Comparison of ENCODE assay signal across 8 cellular contexts in the genomic region with DNA sequence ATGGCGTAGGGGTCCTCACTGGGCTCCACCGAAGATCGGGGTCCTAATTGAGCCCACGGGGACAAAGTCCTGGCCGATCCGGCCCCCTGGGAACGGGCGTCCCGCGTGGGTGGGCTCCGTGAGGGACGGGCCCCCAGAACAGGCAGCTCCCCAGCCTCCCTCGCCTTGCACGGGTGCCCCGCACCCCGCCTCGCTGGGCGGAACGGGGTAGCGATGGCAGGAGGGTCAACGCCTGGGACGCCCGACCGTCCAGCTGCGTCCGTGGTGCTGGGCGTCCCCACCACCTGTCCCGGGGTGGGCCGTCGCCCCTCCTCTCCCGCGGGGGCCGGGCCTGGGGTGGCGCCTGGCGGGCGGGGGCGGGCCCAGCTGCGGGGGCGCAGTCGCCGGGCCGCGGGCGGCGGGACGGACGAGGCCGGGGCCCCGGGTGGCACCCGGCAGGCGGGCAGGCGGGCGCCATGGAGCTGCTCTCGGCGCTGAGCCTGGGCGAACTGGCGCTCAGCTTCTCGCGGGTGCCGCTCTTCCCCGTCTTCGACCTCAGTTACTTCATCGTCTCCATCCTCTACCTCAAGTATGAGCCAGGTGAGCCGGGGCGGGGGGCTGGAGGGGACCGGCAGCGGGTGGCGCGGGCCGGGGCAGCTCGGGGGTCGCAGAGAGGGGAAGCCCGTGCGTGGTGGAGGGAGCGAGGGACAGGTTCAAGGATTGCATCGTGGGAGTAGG. TPM values are rescaled to one million over a fixed set of nuclear protein-coding genes. Genes with fewer than 3 reads are reported as not detected.
DNase-seq lines count a peak whose midpoint lies in the region; ATAC-seq and TF ChIP-seq lines count a peak whose summit lies in the region.

A gene with protein sequence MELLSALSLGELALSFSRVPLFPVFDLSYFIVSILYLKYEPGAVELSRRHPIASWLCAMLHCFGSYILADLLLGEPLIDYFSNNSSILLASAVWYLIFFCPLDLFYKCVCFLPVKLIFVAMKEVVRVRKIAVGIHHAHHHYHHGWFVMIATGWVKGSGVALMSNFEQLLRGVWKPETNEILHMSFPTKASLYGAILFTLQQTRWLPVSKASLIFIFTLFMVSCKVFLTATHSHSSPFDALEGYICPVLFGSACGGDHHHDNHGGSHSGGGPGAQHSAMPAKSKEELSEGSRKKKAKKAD (plus strand): TSS at position 377 of the 717 bp plus-strand sequence. CDS start 79 bp downstream, at position 456.

- H3K27ac Mint-ChIP-seq in Caco-2 (ENCODE audit: unreplicated experiment), result peak within 1 kb of the TSS; percentile 99

- TF ChIP-seq CTCF in Caco-2 (IDR thresholded peaks at IDR 0.05; ENCODE audit: insufficient read depth in 1 of 2, low read depth in 1 of 2, low read length in 1 of 2, severe bottlenecking in 1 of 2, unreplicated experiment in 1 of 2), result no peak
- no peak for TF ChIP-seq CTCF in HEK293 (tag by site-specific recombination; IDR thresholded peaks at IDR 0.05)
- TF ChIP-seq CTCF in RWPE2 (IDR thresholded peaks at IDR 0.05; ENCODE audit: poor library complexity, severe bottlenecking), result no peak
- no peak for TF ChIP-seq CTCF in retinal pigment epithelial cell (conservative IDR thresholded peaks at IDR 0.05; ENCODE audit: low read depth, low read length)

- H3K9me3 ChIP-seq in Caco-2 (no peaks in the 10 kb centered on the region), HEK293 (ENCODE audit: control insufficient read depth, insufficient read depth, low read depth, low read length) (no peaks in the 10 kb centered on the region), RWPE2 (ENCODE audit: severe bottlenecking) (no peaks in the 10 kb centered on the region), adipocyte (ENCODE audit: control insufficient read depth, low read length) (no peaks in the 10 kb centered on the region)

- CTCF ChIA-PET in Caco-2 (lab: Charles Lee) (no interaction called here), HEK293 (lab: Yijun Ruan, JAX) (interaction anchor here (1.3 kb wide), 1 partner anchor 222 kb away, joined by 3 read pairs; no protein-coding TSS in a partner anchor)

- BruUV-seq in Caco-2 (replicated peaks; lab: Mats Ljungman, UMichigan), result no TSS peak

- H3K36me3 ChIP-seq in Caco-2 (ENCODE audit: control insufficient read depth, insufficient read depth, low read length), result peaks cover 4% of the 10 kb centered on the region
- H3K36me3 ChIP-seq in HEK293 (ENCODE audit: control insufficient read depth in 2 of 2, insufficient read depth in 1 of 2, low read length in 2 of 2), result peaks cover 2 to 30% of the 10 kb centered on the region in 2 experiments; a peak in 2 of 3 replicates
- peaks cover 28% of the 10 kb centered on the region for H3K36me3 ChIP-seq in RWPE2 (ENCODE audit: low read depth)
- H3K36me3 ChIP-seq in adipocyte (ENCODE audit: control insufficient read depth, insufficient read depth, low read length, severe bottlenecking), result peaks cover 22% of the 10 kb centered on the region

- H3K4me1 ChIP-seq in Caco-2 (peaks cover 5% of the 10 kb centered on the region; the same call in 1 of the 2 replicates), HEK293 (ENCODE audit: control insufficient read depth, insufficient read depth, low read length) (no peaks in the 10 kb centered on the region), RWPE2 (ENCODE audit: insufficient read depth, poor library complexity, severe bottlenecking) (no peaks in the 10 kb centered on the region), adipocyte (ENCODE audit: control insufficient read depth, insufficient read depth, low read length) (peaks cover 26% of the 10 kb centered on the region)

- H3K27me3 ChIP-seq in Caco-2 (replicated peaks; ENCODE audit: control insufficient read depth, insufficient read depth, low read length) (no peaks in the 10 kb centered on the region), RWPE2 (ENCODE audit: insufficient read depth, poor library complexity, severe bottlenecking) (no peaks in the 10 kb centered on the region), adipocyte (replicated peaks; ENCODE audit: control insufficient read depth, insufficient read depth, low read length) (no peaks in the 10 kb centered on the region)

- H3K36me3 Mint-ChIP-seq in Caco-2 (ENCODE audit: insufficient read depth, unreplicated experiment), result peaks cover 38% of the 10 kb centered on the region

- POLR2A ChIA-PET in Caco-2 (lab: Charles Lee) (interaction anchor here (0.6 to 1.4 kb wide), 3 partner anchors 11 to 88 kb away, joined by 3 to 4 read pairs (median 4); a partner anchor contains a TSS), HEK293 (lab: Yijun Ruan, JAX) (interaction anchor here (0.6 to 2.6 kb wide), 12 partner anchors 11 to 1911 kb away, joined by 3 to 12 read pairs (median 3); a partner anchor contains a TSS)

- peak within 1 kb of the TSS; percentile 100 for H3K4me3 Mint-ChIP-seq in Caco-2 (ENCODE audit: unreplicated experiment)

- no peaks in the 10 kb centered on the region for H3K9me3 Mint-ChIP-seq in Caco-2 (ENCODE audit: unreplicated experiment)

- H3K4me1 Mint-ChIP-seq in Caco-2 (ENCODE audit: low read depth, unreplicated experiment), result peaks cover 7% of the 10 kb centered on the region

- H3K9ac ChIP-seq in adipocyte (ENCODE audit: low read length), result peak within 1 kb of the TSS; percentile 96

- H3K27me3 Mint-ChIP-seq in Caco-2 (ENCODE audit: insufficient read depth, unreplicated experiment), result no peaks in the 10 kb centered on the region

- DNase-seq in Caco-2, result peak; percentile 53 to 67
- DNase-seq in RWPE2 (ENCODE audit: low spot score), result no peak
- DNase-seq in adipocyte (ENCODE audit: low read depth), result peak; percentile 69
- peak; percentile 80 for DNase-seq in left ventricle myocardium superior
- no peak for DNase-seq in retinal pigment epithelial cell (ENCODE audit: low read depth)
- DNase-seq in NCI-H446 treated with DMSO at 0.1 percent for 48 hours (lab: John Stamatoyannopoulos, UW), result no peak
- DNase-seq in NOMO-1 treated with dmso at 0.1 percent for 144 hours (lab: John Stamatoyannopoulos, UW; ENCODE audit: unreplicated experiment), result no peak

- intact Hi-C loops in Caco-2 (cut with micrococcal nuclease; ENCODE audit: unreplicated experiment), result loop anchor here (2.0 kb wide), 1 partner anchor 32 kb away; a partner anchor contains a TSS
- intact Hi-C loops in left ventricle myocardium superior (cut with micrococcal nuclease), result no loop called here

- ATAC-seq in RWPE2 (ENCODE audit: low read depth), result peak; percentile 38
- peak; percentile 70 for ATAC-seq in left ventricle myocardium superior

- H3K27ac ChIP-seq in HEK293 (ENCODE audit: extremely low read depth, low read depth, low read length) (peak within 1 kb of the TSS; percentile 55; the same call in 1 of the 2 replicates), RWPE2 (ENCODE audit: poor library complexity, severe bottlenecking) (peak within 1 kb of the TSS; percentile 63)

- peak within 1 kb of the TSS; percentile 97 for H3K4me3 ChIP-seq in Caco-2 (ENCODE audit: low read depth, low read length)
- peak within 1 kb of the TSS; percentile 99 for H3K4me3 ChIP-seq in HEK293 (ENCODE audit: low read depth, low read length)
- H3K4me3 ChIP-seq in RWPE2 (ENCODE audit: severe bottlenecking), result peak within 1 kb of the TSS; percentile 69
- peak within 1 kb of the TSS; percentile 93 for H3K4me3 ChIP-seq in adipocyte (ENCODE audit: low read length)
- peak within 1 kb of the TSS; percentile 95 for H3K4me3 ChIP-seq in retinal pigment epithelial cell (ENCODE audit: low read length)

TF ChIP-seq in HEK293, 187 proteins besides CTCF, POLR2A, EP300 and RAD21 (continues in another document):
- TF ChIP-seq ZSCAN23 (tag by site-specific recombination; IDR thresholded peaks at IDR 0.05) (no peak; the same call in 1 of the 2 replicates), ZNF610 (tag by site-specific recombination; IDR thresholded peaks at IDR 0.05; ENCODE audit: borderline replicate concordance) (no peak), ZNF19 (tag by site-specific recombination; IDR thresholded peaks at IDR 0.05; ENCODE audit: low read depth) (no peak), ZNF629 (tag by site-specific recombination; IDR thresholded peaks at IDR 0.05) (no peak), KLF9 (tag by site-specific recombination; IDR thresholded peaks at IDR 0.05; ENCODE audit: low read depth) (peak; percentile 56), BCL11A (tag by site-specific recombination; IDR thresholded peaks at IDR 0.05; ENCODE audit: low read depth) (no peak), ZNF416 (tag by site-specific recombination; IDR thresholded peaks at IDR 0.05) (no peak)
- TF ChIP-seq, protein P1, sequence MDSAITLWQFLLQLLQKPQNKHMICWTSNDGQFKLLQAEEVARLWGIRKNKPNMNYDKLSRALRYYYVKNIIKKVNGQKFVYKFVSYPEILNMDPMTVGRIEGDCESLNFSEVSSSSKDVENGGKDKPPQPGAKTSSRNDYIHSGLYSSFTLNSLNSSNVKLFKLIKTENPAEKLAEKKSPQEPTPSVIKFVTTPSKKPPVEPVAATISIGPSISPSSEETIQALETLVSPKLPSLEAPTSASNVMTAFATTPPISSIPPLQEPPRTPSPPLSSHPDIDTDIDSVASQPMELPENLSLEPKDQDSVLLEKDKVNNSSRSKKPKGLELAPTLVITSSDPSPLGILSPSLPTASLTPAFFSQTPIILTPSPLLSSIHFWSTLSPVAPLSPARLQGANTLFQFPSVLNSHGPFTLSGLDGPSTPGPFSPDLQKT (IDR thresholded peaks at IDR 0.05; ENCODE audit: borderline replicate concordance, low read depth, low read length), result no peak
- TF ChIP-seq, protein P2, sequence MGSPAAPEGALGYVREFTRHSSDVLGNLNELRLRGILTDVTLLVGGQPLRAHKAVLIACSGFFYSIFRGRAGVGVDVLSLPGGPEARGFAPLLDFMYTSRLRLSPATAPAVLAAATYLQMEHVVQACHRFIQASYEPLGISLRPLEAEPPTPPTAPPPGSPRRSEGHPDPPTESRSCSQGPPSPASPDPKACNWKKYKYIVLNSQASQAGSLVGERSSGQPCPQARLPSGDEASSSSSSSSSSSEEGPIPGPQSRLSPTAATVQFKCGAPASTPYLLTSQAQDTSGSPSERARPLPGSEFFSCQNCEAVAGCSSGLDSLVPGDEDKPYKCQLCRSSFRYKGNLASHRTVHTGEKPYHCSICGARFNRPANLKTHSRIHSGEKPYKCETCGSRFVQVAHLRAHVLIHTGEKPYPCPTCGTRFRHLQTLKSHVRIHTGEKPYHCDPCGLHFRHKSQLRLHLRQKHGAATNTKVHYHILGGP (tag by site-specific recombination; IDR thresholded peaks at IDR 0.05), result no peak
- TF ChIP-seq, protein P3, sequence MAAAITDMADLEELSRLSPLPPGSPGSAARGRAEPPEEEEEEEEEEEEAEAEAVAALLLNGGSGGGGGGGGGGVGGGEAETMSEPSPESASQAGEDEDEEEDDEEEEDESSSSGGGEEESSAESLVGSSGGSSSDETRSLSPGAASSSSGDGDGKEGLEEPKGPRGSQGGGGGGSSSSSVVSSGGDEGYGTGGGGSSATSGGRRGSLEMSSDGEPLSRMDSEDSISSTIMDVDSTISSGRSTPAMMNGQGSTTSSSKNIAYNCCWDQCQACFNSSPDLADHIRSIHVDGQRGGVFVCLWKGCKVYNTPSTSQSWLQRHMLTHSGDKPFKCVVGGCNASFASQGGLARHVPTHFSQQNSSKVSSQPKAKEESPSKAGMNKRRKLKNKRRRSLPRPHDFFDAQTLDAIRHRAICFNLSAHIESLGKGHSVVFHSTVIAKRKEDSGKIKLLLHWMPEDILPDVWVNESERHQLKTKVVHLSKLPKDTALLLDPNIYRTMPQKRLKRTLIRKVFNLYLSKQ (tag by site-specific recombination; IDR thresholded peaks at IDR 0.05; ENCODE audit: borderline replicate concordance), result no peak

RNA-seq across cellular contexts. Expression of the gene that starts here (rescaled TPM):
- 3.8 and 4.5 TPM in 2 replicates for total RNA-seq in Caco-2 (2022)
- 50.5 TPM for total RNA-seq in left ventricle myocardium superior

Comparison
In these comparisons a context has a peak if more than half of its experiments do, and no peak if none do; other contexts are left out.
1. DNase-seq: peak in Caco-2 (2 of 2), adipocyte (single experiment) and left ventricle myocardium superior (single experiment); none in RWPE2 (single experiment), retinal pigment epithelial cell (single experiment), NCI-H446 treated with DMSO at 0.1 percent for 48 hours (single experiment) and NOMO-1 treated with dmso at 0.1 percent for 144 hours (single experiment).
2. Peak in every context shown above with its lines, with median percentiles within 50 percentile points of each other: H3K4me3 ChIP-seq.